In the genomic region with DNA sequence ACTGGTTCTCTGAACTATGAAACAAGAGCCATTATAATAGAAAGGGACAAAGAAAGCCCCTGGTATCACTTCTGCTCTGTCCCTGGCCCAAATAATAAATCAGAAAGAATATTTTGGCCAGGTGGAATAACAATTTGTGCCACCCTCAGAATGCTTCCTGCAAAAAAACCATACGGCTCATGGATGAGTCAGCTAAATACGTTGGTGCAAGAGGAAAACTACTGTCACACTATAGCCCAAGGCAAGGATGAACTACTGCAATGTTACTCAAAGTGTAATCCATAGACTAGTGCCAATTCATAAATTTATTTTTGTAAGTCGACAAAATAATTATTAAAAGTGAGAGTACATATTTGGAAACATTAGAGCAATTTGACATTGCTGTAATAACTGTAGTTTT, we compare ENCODE assay signal across 18 cellular contexts.
"Had no signal": no experiment of that assay in that cellular context is flagged by ENCODE, and none has a peak within 500 bp of the region (broad histone marks: within the 10 kb centered on the region; RNA-seq: fewer than 3 reads in every experiment).

No MANE protein-coding gene starts in this region.

- H3K27me3 ChIP-seq: ascending aorta, cardiac muscle cell, dorsolateral prefrontal cortex, hepatocyte, left lung, sigmoid colon, upper lobe of right lung had no signal

- H3K36me3 Mint-ChIP-seq: memory B cell; naive thymus-derived CD8-positive, alpha-beta T cell had no signal

- H3K9me3 ChIP-seq: ascending aorta, left lung, sigmoid colon, thoracic aorta, upper lobe of right lung had no signal

- H3K27ac ChIP-seq: ascending aorta, cardiac muscle cell, hepatocyte, left lung, parathyroid adenoma, sigmoid colon, thoracic aorta, upper lobe of right lung had no signal

- H3K36me3 ChIP-seq: ascending aorta, cardiac muscle cell, left lung, sigmoid colon, thoracic aorta, upper lobe of right lung had no signal

- H3K4me3 Mint-ChIP-seq: activated CD4-positive, alpha-beta T cell treated with anti-CD3 and anti-CD28 coated beads, Interleukin-2, amount 10 ng/mL, durations not matched to agents 7 days and 5 days; activated naive CD8-positive, alpha-beta T cell treated with anti-CD3 and anti-CD28 coated beads, Interleukin-2, amount 50 U/mL, for 24 hours; activated T-helper 1 cell treated with anti-CD3 and anti-CD28 coated beads, Interleukin-12 subunit alpha, Interleukin-12 subunit beta, Interleukin-2, Interleukin-4 antibody, amounts not matched to agents 30 ng/mL and 10 ng/mL and 1 ng/mL, durations not matched to agents 14 hours and 24 hours and 36 hours; memory B cell; naive thymus-derived CD8-positive, alpha-beta T cell had no signal

- FAIRE-seq: kidney had no signal

- H3K27ac Mint-ChIP-seq: activated CD4-positive, alpha-beta T cell treated with anti-CD3 and anti-CD28 coated beads, Interleukin-2, amount 10 ng/mL, durations not matched to agents 7 days and 5 days; activated naive CD8-positive, alpha-beta T cell treated with anti-CD3 and anti-CD28 coated beads, Interleukin-2, amount 50 U/mL, for 24 hours; activated T-helper 1 cell treated with anti-CD3 and anti-CD28 coated beads, Interleukin-12 subunit alpha, Interleukin-12 subunit beta, Interleukin-2, Interleukin-4 antibody, amounts not matched to agents 30 ng/mL and 10 ng/mL and 1 ng/mL, durations not matched to agents 14 hours and 24 hours and 36 hours; memory B cell; naive thymus-derived CD8-positive, alpha-beta T cell had no signal

- H3K4me3 ChIP-seq: ascending aorta, cardiac muscle cell, dorsolateral prefrontal cortex, hepatocyte, left lung, sigmoid colon, thoracic aorta, upper lobe of right lung had no signal

- H3K9ac ChIP-seq: parathyroid adenoma had no signal

- H3K9me3 Mint-ChIP-seq: activated CD4-positive, alpha-beta T cell treated with anti-CD3 and anti-CD28 coated beads, Interleukin-2, amount 10 ng/mL, durations not matched to agents 7 days and 5 days; activated naive CD8-positive, alpha-beta T cell treated with anti-CD3 and anti-CD28 coated beads, Interleukin-2, amount 50 U/mL, for 24 hours; activated T-helper 1 cell treated with anti-CD3 and anti-CD28 coated beads, Interleukin-12 subunit alpha, Interleukin-12 subunit beta, Interleukin-2, Interleukin-4 antibody, amounts not matched to agents 30 ng/mL and 10 ng/mL and 1 ng/mL, durations not matched to agents 14 hours and 24 hours and 36 hours; memory B cell had no signal

- H2AFZ ChIP-seq: hepatocyte, parathyroid adenoma had no signal

- H3K4me1 Mint-ChIP-seq: activated CD4-positive, alpha-beta T cell treated with anti-CD3 and anti-CD28 coated beads, Interleukin-2, amount 10 ng/mL, durations not matched to agents 7 days and 5 days; activated naive CD8-positive, alpha-beta T cell treated with anti-CD3 and anti-CD28 coated beads, Interleukin-2, amount 50 U/mL, for 24 hours; memory B cell; naive thymus-derived CD8-positive, alpha-beta T cell had no signal

- ATAC-seq: activated naive CD8-positive, alpha-beta T cell treated with anti-CD3 and anti-CD28 coated beads, Interleukin-2, amount 50 U/mL, for 24 hours; left lung; naive thymus-derived CD8-positive, alpha-beta T cell; upper lobe of right lung had no signal

- DNase-seq: activated CD4-positive, alpha-beta T cell treated with anti-CD3 and anti-CD28 coated beads, Interleukin-2, amount 10 ng/mL, durations not matched to agents 7 days and 5 days; activated CD4-positive, CD25-positive, alpha-beta regulatory T cell; activated CD8-positive, alpha-beta memory T cell treated with anti-CD3 and anti-CD28 coated beads for 24 hours; activated naive CD8-positive, alpha-beta T cell treated with anti-CD3 and anti-CD28 coated beads, Interleukin-2, amount 50 U/mL, for 24 hours; dorsolateral prefrontal cortex; kidney; left lung; naive thymus-derived CD8-positive, alpha-beta T cell; sigmoid colon; stimulated activated CD4-positive, alpha-beta T cell treated with anti-CD3 and anti-CD28 coated beads, Interleukin-2, amount 100 ng/mL, for 24 hours; upper lobe of right lung had no signal

- H3K27me3 Mint-ChIP-seq: activated CD4-positive, alpha-beta T cell treated with anti-CD3 and anti-CD28 coated beads, Interleukin-2, amount 10 ng/mL, durations not matched to agents 7 days and 5 days; activated naive CD8-positive, alpha-beta T cell treated with anti-CD3 and anti-CD28 coated beads, Interleukin-2, amount 50 U/mL, for 24 hours; memory B cell had no signal

- H3K79me2 ChIP-seq: hepatocyte, parathyroid adenoma had no signal

- H3K4me1 ChIP-seq: left lung, parathyroid adenoma, upper lobe of right lung had no signal

- H3K4me2 ChIP-seq: hepatocyte had no signal
